28 cellular contexts compared by ENCODE assay signal in the genomic region with DNA sequence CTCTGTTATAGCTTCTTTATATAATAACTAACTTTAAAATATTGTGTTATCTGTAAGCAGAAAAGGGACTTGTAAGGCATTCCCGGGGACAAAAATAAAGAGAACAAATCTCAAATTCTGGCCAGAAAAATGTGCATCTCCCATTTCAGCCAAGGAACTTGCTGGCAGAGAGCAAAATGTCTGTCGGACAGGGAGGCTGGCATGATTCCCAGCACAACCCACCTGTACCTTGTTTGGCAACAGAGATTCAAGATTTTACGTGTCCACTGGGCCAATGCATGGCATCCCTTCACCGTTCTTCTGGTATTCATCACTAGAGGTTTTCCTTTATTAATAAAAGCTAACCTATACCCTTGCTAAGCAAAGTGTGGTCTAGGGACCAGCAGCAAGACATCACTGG.
"Had no signal": no experiment of that assay in that cellular context is flagged by ENCODE, and none has a peak within 500 bp of the region (broad histone marks: within the 10 kb centered on the region; RNA-seq: fewer than 3 reads in every experiment).

No MANE protein-coding gene starts in this region.

- H3K36me3 ChIP-seq: Peyer's patch had no signal

- H3K9me3 ChIP-seq: Peyer's patch had no signal

- H3K4me3 ChIP-seq: Peyer's patch had no signal

- H3K27me3 ChIP-seq: Peyer's patch had no signal

- H3K27ac ChIP-seq: Peyer's patch, RWPE1, VCaP had no signal

- H3K4me1 ChIP-seq: Peyer's patch had no signal

- DNase-seq: activated CD4-positive, alpha-beta memory T cell treated with anti-CD3 and anti-CD28 coated beads, Interleukin-2, amount 10 ng/mL, durations not matched to agents 7 days and 5 days; activated CD4-positive, alpha-beta T cell treated with anti-CD3 and anti-CD28 coated beads for 36 hours; activated CD4-positive, alpha-beta T cell treated with anti-CD3 and anti-CD28 coated beads, Interleukin-2, amount 50 U/mL, for 1 hour; activated CD4-positive, CD25-positive, alpha-beta regulatory T cell; activated gamma-delta T cell; activated naive CD4-positive, alpha-beta T cell treated with anti-CD3 and anti-CD28 coated beads for 36 hours; activated T-cell treated with anti-CD3 and anti-CD28 coated beads for 4 hours; activated T-cell treated with anti-CD3 and anti-CD28 coated beads, Interleukin-2, amount 50 U/mL, for 48 hours; amygdala; central memory CD4-positive, alpha-beta T cell; MM.1S; NCI-H1436 treated with DMSO at 0.1 percent for 48 hours; NCI-H187; NCI-H2081; NCI-H2227 treated with DMSO at 0.1 percent for 48 hours; NCI-H446 treated with DMSO at 0.1 percent for 48 hours; NCI-H524 treated with DMSO at 0.1 percent for 48 hours; NCI-H774; NK-92 treated with Interleukin-12 subunit alpha and Interleukin-12 subunit beta, amount 100 ng/mL, for 24 hours; OCI-M1; Peyer's patch; SHP77; T-cell; T-helper 2 cell; T1000 had no signal

- ATAC-seq: activated CD4-positive, alpha-beta T cell treated with anti-CD3 and anti-CD28 coated beads for 36 hours; activated T-helper 17 cell treated with anti-CD3 and anti-CD28 coated beads, Interleukin-2, amount 50 U/mL, for 72 hours; T-cell had no signal
